In the genomic region with DNA sequence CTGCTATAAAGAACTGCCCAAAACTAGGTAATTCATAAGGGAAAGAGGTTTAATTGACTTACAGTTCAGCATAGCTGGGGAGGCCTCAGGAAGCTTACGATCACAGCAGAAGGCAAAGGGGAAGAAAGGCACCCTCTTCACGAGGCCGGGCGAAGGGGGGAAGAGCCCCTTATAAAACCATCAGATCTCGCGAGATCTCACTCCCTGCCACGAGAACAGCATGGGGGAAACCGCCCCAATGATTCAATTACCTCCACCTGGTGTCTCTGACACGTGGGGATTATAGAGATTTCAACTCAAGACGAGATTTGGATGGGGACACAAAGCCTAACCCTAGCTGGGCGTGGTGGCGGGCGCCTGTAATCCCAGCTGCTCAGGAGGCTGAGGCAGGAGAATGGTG, we compare ENCODE assay signal across 36 cellular contexts. TPM values are rescaled to one million over a fixed set of nuclear protein-coding genes. Genes with fewer than 3 reads are reported as not detected.
"Had no signal": no experiment of that assay in that cellular context is flagged by ENCODE, and none has a peak within 500 bp of the region (broad histone marks: within the 10 kb centered on the region; RNA-seq: fewer than 3 reads in every experiment).

No MANE protein-coding gene starts in this region.

- H3K27ac ChIP-seq: adrenal gland, body of pancreas, esophagus squamous epithelium, gastroesophageal sphincter, heart right ventricle had no signal

- H3K4me3 ChIP-seq: adrenal gland, body of pancreas, esophagus squamous epithelium, gastroesophageal sphincter, heart right ventricle had no signal

- FAIRE-seq: colon had no signal

- H3K4me3 Mint-ChIP-seq: activated CD4-positive, alpha-beta memory T cell treated with anti-CD3 and anti-CD28 coated beads for 36 hours; activated CD4-positive, alpha-beta T cell treated with anti-CD3 and anti-CD28 coated beads for 36 hours; activated CD4-positive, alpha-beta T cell treated with anti-CD3 and anti-CD28 coated beads, Interleukin-2, amount 10 ng/mL, durations not matched to agents 24 days and 14 days; activated CD8-positive, alpha-beta memory T cell treated with anti-CD3 and anti-CD28 coated beads, Interleukin-2, amount 10 ng/mL, durations not matched to agents 7 days and 5 days; activated CD8-positive, alpha-beta T cell treated with anti-CD3 and anti-CD28 coated beads, Interleukin-2, amount 10 ng/mL, durations not matched to agents 7 days and 5 days; activated naive CD4-positive, alpha-beta T cell treated with anti-CD3 and anti-CD28 coated beads for 36 hours; activated naive CD4-positive, alpha-beta T cell treated with anti-CD3 and anti-CD28 coated beads, Interleukin-2, amount 50 U/mL, for 24 hours; activated naive CD8-positive, alpha-beta T cell treated with anti-CD3 and anti-CD28 coated beads for 36 hours; activated naive CD8-positive, alpha-beta T cell treated with anti-CD3 and anti-CD28 coated beads, Interleukin-2, amount 50 U/mL, for 24 hours; activated T-helper 1 cell treated with anti-CD3 and anti-CD28 coated beads, Interleukin-12 subunit alpha, Interleukin-12 subunit beta, Interleukin-2, Interleukin-4 antibody, amounts not matched to agents 30 ng/mL and 10 ng/mL and 1 ng/mL, durations not matched to agents 14 hours and 24 hours and 36 hours; effector memory CD8-positive, alpha-beta T cell had no signal

- H3K27me3 Mint-ChIP-seq: activated CD4-positive, alpha-beta T cell treated with anti-CD3 and anti-CD28 coated beads for 36 hours; activated naive CD4-positive, alpha-beta T cell treated with anti-CD3 and anti-CD28 coated beads, Interleukin-2, amount 50 U/mL, for 24 hours had no signal

- H3K4me1 ChIP-seq: adrenal gland, body of pancreas, esophagus squamous epithelium, gastroesophageal sphincter, heart right ventricle had no signal

- H3K36me3 Mint-ChIP-seq: activated CD4-positive, alpha-beta memory T cell treated with anti-CD3 and anti-CD28 coated beads for 36 hours; activated CD8-positive, alpha-beta memory T cell treated with anti-CD3 and anti-CD28 coated beads, Interleukin-2, amount 10 ng/mL, durations not matched to agents 7 days and 5 days; activated naive CD4-positive, alpha-beta T cell treated with anti-CD3 and anti-CD28 coated beads, Interleukin-2, amount 50 U/mL, for 24 hours; activated naive CD8-positive, alpha-beta T cell treated with anti-CD3 and anti-CD28 coated beads for 36 hours had no signal

- H3K27ac Mint-ChIP-seq: activated CD4-positive, alpha-beta memory T cell treated with anti-CD3 and anti-CD28 coated beads for 36 hours; activated CD4-positive, alpha-beta T cell treated with anti-CD3 and anti-CD28 coated beads for 36 hours; activated CD4-positive, alpha-beta T cell treated with anti-CD3 and anti-CD28 coated beads, Interleukin-2, amount 10 ng/mL, durations not matched to agents 24 days and 14 days; activated CD8-positive, alpha-beta memory T cell treated with anti-CD3 and anti-CD28 coated beads, Interleukin-2, amount 10 ng/mL, durations not matched to agents 7 days and 5 days; activated CD8-positive, alpha-beta T cell treated with anti-CD3 and anti-CD28 coated beads, Interleukin-2, amount 10 ng/mL, durations not matched to agents 7 days and 5 days; activated naive CD4-positive, alpha-beta T cell treated with anti-CD3 and anti-CD28 coated beads for 36 hours; activated naive CD4-positive, alpha-beta T cell treated with anti-CD3 and anti-CD28 coated beads, Interleukin-2, amount 50 U/mL, for 24 hours; activated naive CD8-positive, alpha-beta T cell treated with anti-CD3 and anti-CD28 coated beads for 36 hours; activated naive CD8-positive, alpha-beta T cell treated with anti-CD3 and anti-CD28 coated beads, Interleukin-2, amount 50 U/mL, for 24 hours; activated T-helper 1 cell treated with anti-CD3 and anti-CD28 coated beads, Interleukin-12 subunit alpha, Interleukin-12 subunit beta, Interleukin-2, Interleukin-4 antibody, amounts not matched to agents 30 ng/mL and 10 ng/mL and 1 ng/mL, durations not matched to agents 14 hours and 24 hours and 36 hours; activated T-helper 2 cell treated with anti-CD3 and anti-CD28 coated beads, Interferon-gamma antibody, Interleukin-2, Interleukin-4, amounts not matched to agents 10 μg/mL and 5 μg/mL and 100 μg/mL, durations not matched to agents 14 hours and 24 hours and 36 hours; effector memory CD8-positive, alpha-beta T cell had no signal

- H3K9me3 ChIP-seq: adrenal gland, body of pancreas, esophagus squamous epithelium, gastroesophageal sphincter, heart right ventricle had no signal

- DNase-seq: activated CD4-positive, alpha-beta memory T cell treated with anti-CD3 and anti-CD28 coated beads for 36 hours; activated CD4-positive, alpha-beta T cell treated with anti-CD3 and anti-CD28 coated beads for 36 hours; activated CD4-positive, alpha-beta T cell treated with anti-CD3 and anti-CD28 coated beads, Interleukin-2, amount 10 ng/mL, durations not matched to agents 24 days and 14 days; activated CD4-positive, CD25-positive, alpha-beta regulatory T cell; activated CD4-positive, CD25-positive, alpha-beta regulatory T cell treated with anti-CD3 and anti-CD28 coated beads, Interleukin-2, amount 50 U/mL, for 72 hours; activated CD8-positive, alpha-beta memory T cell treated with anti-CD3 and anti-CD28 coated beads, Interleukin-2, amount 10 ng/mL, durations not matched to agents 7 days and 5 days; activated CD8-positive, alpha-beta memory T cell treated with anti-CD3 and anti-CD28 coated beads, Interleukin-2, amount 50 U/mL, for 4 hours; activated CD8-positive, alpha-beta T cell treated with anti-CD3 and anti-CD28 coated beads, Interleukin-2, amount 10 ng/mL, durations not matched to agents 7 days and 5 days; activated effector memory CD4-positive, alpha-beta T cell treated with anti-CD3 and anti-CD28 coated beads, Interleukin-2, amount 50 U/mL, for 16 hours; activated naive CD4-positive, alpha-beta T cell treated with anti-CD3 and anti-CD28 coated beads for 36 hours; activated naive CD8-positive, alpha-beta T cell treated with anti-CD3 and anti-CD28 coated beads for 36 hours; activated naive CD8-positive, alpha-beta T cell treated with anti-CD3 and anti-CD28 coated beads, Interleukin-2, amount 50 U/mL, for 24 hours; activated T-cell treated with anti-CD3 and anti-CD28 coated beads, Interleukin-2, amount 50 U/mL, for 1 hour; activated T-cell treated with anti-CD3 and anti-CD28 coated beads, Interleukin-2, amount 50 U/mL, for 48 hours; adrenal gland; amygdala; aorta; body of pancreas; caudate nucleus; cortex of kidney; dermis blood vessel endothelial cell; effector CD4-positive, alpha-beta T cell; effector memory CD8-positive, alpha-beta T cell; esophagus squamous epithelium; foreskin melanocyte; heart right ventricle; T-helper 2 cell had no signal

- H3K36me3 ChIP-seq: adrenal gland, esophagus squamous epithelium, gastroesophageal sphincter, heart right ventricle had no signal

- H3K4me1 Mint-ChIP-seq: activated CD4-positive, alpha-beta T cell treated with anti-CD3 and anti-CD28 coated beads for 36 hours; activated CD4-positive, alpha-beta T cell treated with anti-CD3 and anti-CD28 coated beads, Interleukin-2, amount 10 ng/mL, durations not matched to agents 24 days and 14 days; activated CD8-positive, alpha-beta memory T cell treated with anti-CD3 and anti-CD28 coated beads, Interleukin-2, amount 10 ng/mL, durations not matched to agents 7 days and 5 days; activated naive CD4-positive, alpha-beta T cell treated with anti-CD3 and anti-CD28 coated beads, Interleukin-2, amount 50 U/mL, for 24 hours; activated naive CD8-positive, alpha-beta T cell treated with anti-CD3 and anti-CD28 coated beads for 36 hours; activated naive CD8-positive, alpha-beta T cell treated with anti-CD3 and anti-CD28 coated beads, Interleukin-2, amount 50 U/mL, for 24 hours had no signal

- H3K27me3 ChIP-seq: adrenal gland, body of pancreas had no signal

- ATAC-seq: activated CD4-positive, alpha-beta T cell treated with anti-CD3 and anti-CD28 coated beads for 36 hours; activated CD8-positive, alpha-beta memory T cell treated with anti-CD3 and anti-CD28 coated beads, Interleukin-2, amount 10 ng/mL, durations not matched to agents 7 days and 5 days; activated CD8-positive, alpha-beta T cell treated with anti-CD3 and anti-CD28 coated beads, Interleukin-2, amount 10 ng/mL, durations not matched to agents 7 days and 5 days; activated naive CD8-positive, alpha-beta T cell treated with anti-CD3 and anti-CD28 coated beads, Interleukin-2, amount 50 U/mL, for 24 hours; body of pancreas; effector memory CD8-positive, alpha-beta T cell; gastroesophageal sphincter; heart right ventricle had no signal

- H3K9me3 Mint-ChIP-seq: activated CD4-positive, alpha-beta memory T cell treated with anti-CD3 and anti-CD28 coated beads for 36 hours; activated CD4-positive, alpha-beta T cell treated with anti-CD3 and anti-CD28 coated beads, Interleukin-2, amount 10 ng/mL, durations not matched to agents 24 days and 14 days; activated naive CD4-positive, alpha-beta T cell treated with anti-CD3 and anti-CD28 coated beads for 36 hours; activated naive CD4-positive, alpha-beta T cell treated with anti-CD3 and anti-CD28 coated beads, Interleukin-2, amount 50 U/mL, for 24 hours; activated naive CD8-positive, alpha-beta T cell treated with anti-CD3 and anti-CD28 coated beads for 36 hours; activated naive CD8-positive, alpha-beta T cell treated with anti-CD3 and anti-CD28 coated beads, Interleukin-2, amount 50 U/mL, for 24 hours; activated T-helper 1 cell treated with anti-CD3 and anti-CD28 coated beads, Interleukin-12 subunit alpha, Interleukin-12 subunit beta, Interleukin-2, Interleukin-4 antibody, amounts not matched to agents 30 ng/mL and 10 ng/mL and 1 ng/mL, durations not matched to agents 14 hours and 24 hours and 36 hours; activated T-helper 2 cell treated with anti-CD3 and anti-CD28 coated beads, Interferon-gamma antibody, Interleukin-2, Interleukin-4, amounts not matched to agents 10 μg/mL and 5 μg/mL and 100 μg/mL, durations not matched to agents 14 hours and 24 hours and 36 hours; effector memory CD8-positive, alpha-beta T cell had no signal

RNA-seq across cellular contexts. Expression of a gene that starts 42.8 kb away (rescaled TPM):
- total RNA-seq: fibroblast of villous mesenchyme had no signal

RNA-seq across cellular contexts. Expression of a gene that starts 53.0 kb away (rescaled TPM):
- total RNA-seq: chondrocyte, dermis blood vessel endothelial cell, fibroblast of lung, fibroblast of villous mesenchyme, glomerular endothelial cell had no signal
- polyA plus RNA-seq: fibroblast of lung had no signal
